19 cellular contexts compared by ENCODE assay signal in the genomic region with DNA sequence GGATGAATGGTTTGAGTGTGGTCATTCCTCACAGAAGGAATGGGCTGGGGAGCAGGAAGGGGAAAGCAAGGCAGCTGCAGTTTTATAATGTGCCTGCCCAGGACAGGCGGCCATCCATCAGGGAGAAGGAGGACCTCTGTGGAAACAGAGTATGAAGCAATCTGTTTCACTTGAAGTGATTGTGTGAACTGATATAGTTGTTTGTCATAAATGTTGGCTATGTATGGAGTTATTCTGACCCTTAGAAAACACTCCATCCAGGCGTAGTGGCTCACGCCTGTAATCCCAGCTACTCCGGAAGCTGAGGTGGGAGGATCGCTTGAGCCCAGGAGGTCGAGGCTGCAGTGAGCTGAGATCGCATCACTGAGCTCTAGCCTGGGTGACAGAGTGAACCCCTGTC.
"Had no signal": no experiment of that assay in that cellular context is flagged by ENCODE, and none has a peak within 500 bp of the region (broad histone marks: within the 10 kb centered on the region; RNA-seq: fewer than 3 reads in every experiment).

No MANE protein-coding gene starts in this region.

- H3K4me1 ChIP-seq: right lobe of liver had no signal

- H3K9me3 ChIP-seq: heart right ventricle, left lung, right lobe of liver, SK-N-SH, stomach, testis had no signal

- FAIRE-seq: islet of Langerhans had no signal

- H3K36me3 Mint-ChIP-seq: T-cell had no signal

- DNase-seq: activated naive CD4-positive, alpha-beta T cell treated with Interleukin-2 at 50 U/mL for 16 hours; amygdala; brain microvascular endothelial cell; effector CD8-positive, alpha-beta T cell; foreskin melanocyte; heart right ventricle; left lung; mesenchymal stem cell; right lobe of liver; SK-N-SH; stomach; T-cell; T-helper 9 cell; testis had no signal

- H3K27me3 Mint-ChIP-seq: central memory CD8-positive, alpha-beta T cell had no signal

- H3K4me3 Mint-ChIP-seq: activated T-helper 17 cell treated with anti-CD3 and anti-CD28 coated beads, Interleukin-2, amount 50 U/mL, for 72 hours; central memory CD8-positive, alpha-beta T cell; nephron; T-cell had no signal

- H3K27ac ChIP-seq: brain microvascular endothelial cell, epithelial cell of prostate, heart right ventricle, left lung, right lobe of liver, stomach, testis had no signal

- H3K27ac Mint-ChIP-seq: activated T-helper 17 cell treated with anti-CD3 and anti-CD28 coated beads, Interleukin-2, amount 50 U/mL, for 72 hours; nephron had no signal

- H3K9ac ChIP-seq: SK-N-SH had no signal

- H3K4me3 ChIP-seq: heart right ventricle, left lung, right lobe of liver, stomach, testis had no signal

- ATAC-seq: activated T-helper 17 cell treated with anti-CD3 and anti-CD28 coated beads, Interleukin-2, amount 50 U/mL, for 72 hours; heart right ventricle; left lung; right lobe of liver; T-cell had no signal

- H3K27me3 ChIP-seq: brain microvascular endothelial cell, left lung, right lobe of liver, testis had no signal

- H3K4me2 ChIP-seq: SK-N-SH had no signal

- H3K9me3 Mint-ChIP-seq: activated T-helper 17 cell treated with anti-CD3 and anti-CD28 coated beads, Interleukin-2, amount 50 U/mL, for 72 hours; central memory CD8-positive, alpha-beta T cell; nephron; T-cell had no signal

- H3K36me3 ChIP-seq: brain microvascular endothelial cell, heart right ventricle, left lung, right lobe of liver, stomach had no signal
